In genomic region chr1:12764016-12764415, GRCh38 we compare ENCODE assay signal across 2 cellular contexts.
TF ChIP-seq lines count a peak whose summit lies in the region.

No MANE protein-coding gene starts in this region.

TF ChIP-seq in GM23338, 12 proteins besides CTCF, POLR2A, EP300 and RAD21 (continued from another document):
- no peak for TF ChIP-seq ETS1 (IDR thresholded peaks at IDR 0.05)

TF ChIP-seq in WTC11, 78 proteins besides CTCF, POLR2A, EP300 and RAD21 (continued from another document):
- TF ChIP-seq HMGXB4 (CRISPR knock-in tag; IDR thresholded peaks at IDR 0.05), result no peak
- TF ChIP-seq NFE2L1 (CRISPR knock-in tag; IDR thresholded peaks at IDR 0.05), result no peak
- no peak for TF ChIP-seq EMX1 (CRISPR knock-in tag; IDR thresholded peaks at IDR 0.05)
- no peak for TF ChIP-seq NFYB (CRISPR knock-in tag; conservative IDR thresholded peaks at IDR 0.05; ENCODE audit: low read depth)
- TF ChIP-seq USF2 (CRISPR knock-in tag; IDR thresholded peaks at IDR 0.05), result no peak
- TF ChIP-seq ZNF671 (CRISPR knock-in tag; IDR thresholded peaks at IDR 0.05), result no peak
- TF ChIP-seq ZNF232 (CRISPR knock-in tag; IDR thresholded peaks at IDR 0.05), result no peak
- no peak for TF ChIP-seq SP1 (CRISPR knock-in tag; conservative IDR thresholded peaks at IDR 0.05)
- no peak for TF ChIP-seq FOXP4 (CRISPR knock-in tag; IDR thresholded peaks at IDR 0.05)
- TF ChIP-seq E2F4 (CRISPR knock-in tag; IDR thresholded peaks at IDR 0.05; ENCODE audit: borderline replicate concordance, low read depth), result no peak
- no peak for TF ChIP-seq TEAD1 (CRISPR knock-in tag; IDR thresholded peaks at IDR 0.05)
- no peak for TF ChIP-seq FOXK1 (CRISPR knock-in tag; IDR thresholded peaks at IDR 0.05)
- TF ChIP-seq GABPB1 (CRISPR knock-in tag; IDR thresholded peaks at IDR 0.05), result no peak
- no peak for TF ChIP-seq ZNF423 (CRISPR knock-in tag; IDR thresholded peaks at IDR 0.05)
TF ChIP-seq in WTC11: peak in this region for 0.
